In the genomic region with DNA sequence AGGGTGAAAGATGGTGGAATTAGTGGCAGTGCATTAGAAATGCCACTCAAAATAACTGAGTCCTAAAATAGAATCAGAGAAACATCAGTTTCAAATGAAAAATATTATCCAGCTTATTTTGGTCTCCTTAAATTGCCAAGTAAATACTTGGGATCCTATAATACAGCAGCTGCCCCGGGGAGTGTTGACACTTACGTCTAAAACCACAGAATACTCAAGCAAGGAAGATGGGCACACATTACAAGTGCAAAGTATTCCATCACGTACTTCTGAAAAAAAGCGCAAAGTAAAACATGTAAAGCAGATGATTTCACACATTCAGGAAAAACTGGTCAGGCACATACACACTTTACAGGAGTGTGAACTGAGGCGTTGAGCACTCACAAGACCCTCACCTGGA, we compare ENCODE assay signal across 24 cellular contexts.
"Had no signal": no experiment of that assay in that cellular context is flagged by ENCODE, and none has a peak within 500 bp of the region (broad histone marks: within the 10 kb centered on the region; RNA-seq: fewer than 3 reads in every experiment).

No MANE protein-coding gene starts in this region.

- H3K36me3 Mint-ChIP-seq: activated naive CD8-positive, alpha-beta T cell had no signal

- ATAC-seq: activated CD4-positive, alpha-beta T cell treated with anti-CD3 and anti-CD28 coated beads for 36 hours; heart right ventricle; left cardiac atrium; right cardiac atrium had no signal

- H3K4me3 Mint-ChIP-seq: activated B cell treated with CpG ODN at 0.5 μM for 24 hours; activated CD4-positive, alpha-beta T cell treated with anti-CD3 and anti-CD28 coated beads for 36 hours; activated naive CD8-positive, alpha-beta T cell; activated T-cell treated with anti-CD3 and anti-CD28 coated beads, Interleukin-2, amount 50 U/mL, for 24 hours; central memory CD8-positive, alpha-beta T cell; nephron progenitor cell; stimulated activated naive CD8-positive, alpha-beta T cell treated with anti-CD3 and anti-CD28 coated beads, Interleukin-15, Interleukin-2, amounts not matched to agents 100 ng/mL and 50 ng/mL, for 24 hours had no signal

- H3K9me3 Mint-ChIP-seq: activated B cell treated with CpG ODN at 0.5 μM for 24 hours; activated T-cell treated with anti-CD3 and anti-CD28 coated beads, Interleukin-2, amount 50 U/mL, for 24 hours; activated T-helper 2 cell treated with anti-CD3 and anti-CD28 coated beads, Interferon-gamma antibody, Interleukin-2, Interleukin-4, amounts not matched to agents 10 μg/mL and 5 μg/mL and 100 μg/mL, durations not matched to agents 14 hours and 24 hours and 36 hours; central memory CD8-positive, alpha-beta T cell; nephron progenitor cell; stimulated activated naive CD8-positive, alpha-beta T cell treated with anti-CD3 and anti-CD28 coated beads, Interleukin-15, Interleukin-2, amounts not matched to agents 100 ng/mL and 50 ng/mL, for 24 hours had no signal

- DNase-seq: activated B cell treated with CpG ODN at 0.5 μM for 24 hours; activated CD4-positive, alpha-beta T cell treated with anti-CD3 and anti-CD28 coated beads for 36 hours; activated CD4-positive, alpha-beta T cell treated with anti-CD3 and anti-CD28 coated beads, Interleukin-2, amount 50 U/mL, for 4 hours; activated CD8-positive, alpha-beta memory T cell treated with anti-CD3 and anti-CD28 coated beads for 24 hours; activated CD8-positive, alpha-beta memory T cell treated with anti-CD3 and anti-CD28 coated beads, Interleukin-2, amount 50 U/mL, for 4 hours; activated naive CD4-positive, alpha-beta T cell; activated T-cell treated with anti-CD3 and anti-CD28 coated beads, Interleukin-2, amount 50 U/mL, for 24 hours; adrenal gland; colonic mucosa; erythroblast; foreskin fibroblast; heart right ventricle; islet precursor cell; left cardiac atrium; nephron progenitor cell; right cardiac atrium; stimulated activated CD4-positive, alpha-beta T cell treated with anti-CD3 and anti-CD28 coated beads, Interleukin-12 subunit alpha, Interleukin-12 subunit beta, amount 100 ng/mL, for 4 hours; stimulated activated CD4-positive, alpha-beta T cell treated with anti-CD3 and anti-CD28 coated beads, Interleukin-4, amount 100 ng/mL, for 4 hours; substantia nigra; thyroid gland had no signal

- H3K27ac Mint-ChIP-seq: activated B cell treated with CpG ODN at 0.5 μM for 24 hours; activated CD4-positive, alpha-beta T cell treated with anti-CD3 and anti-CD28 coated beads for 36 hours; activated naive CD8-positive, alpha-beta T cell; activated T-cell treated with anti-CD3 and anti-CD28 coated beads, Interleukin-2, amount 50 U/mL, for 24 hours; activated T-helper 2 cell treated with anti-CD3 and anti-CD28 coated beads, Interferon-gamma antibody, Interleukin-2, Interleukin-4, amounts not matched to agents 10 μg/mL and 5 μg/mL and 100 μg/mL, durations not matched to agents 14 hours and 24 hours and 36 hours; nephron progenitor cell; stimulated activated naive CD8-positive, alpha-beta T cell treated with anti-CD3 and anti-CD28 coated beads, Interleukin-15, Interleukin-2, amounts not matched to agents 100 ng/mL and 50 ng/mL, for 24 hours had no signal

- H3K4me1 Mint-ChIP-seq: central memory CD8-positive, alpha-beta T cell had no signal
